Comparison of ENCODE assay signal across 9 cellular contexts in the genomic region with DNA sequence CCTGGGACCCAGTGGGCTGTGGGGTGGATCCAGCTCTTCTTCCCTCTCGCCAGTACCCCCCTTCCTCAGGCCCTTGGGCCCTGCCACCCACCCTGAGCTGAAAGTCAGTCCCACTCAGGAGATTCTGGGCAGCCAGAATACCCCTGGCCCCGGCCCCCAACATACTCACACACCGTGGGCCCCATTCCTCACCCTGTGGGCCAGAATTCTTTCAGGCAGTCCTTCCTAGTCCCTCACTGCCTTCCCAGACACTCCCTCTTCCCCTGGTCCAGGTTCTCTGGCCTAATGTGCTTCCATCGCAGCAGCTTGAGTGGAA. TPM values are rescaled to one million over a fixed set of nuclear protein-coding genes. Genes with fewer than 3 reads are reported as not detected.
A peak's percentile ranks its signal among the peaks of the same experiment; 100 is the strongest.
DNase-seq lines count a peak whose midpoint lies in the region; ATAC-seq and TF ChIP-seq lines count a peak whose summit lies in the region.
"Had no signal": no experiment of that assay in that cellular context is flagged by ENCODE, and none has a peak within 500 bp of the region (broad histone marks: within the 10 kb centered on the region; RNA-seq: fewer than 3 reads in every experiment).

No MANE protein-coding gene starts in this region.

- no peak overlapping the region for H2AFZ ChIP-seq in OCI-LY1 (ENCODE audit: low read length)

- no peak overlapping the region for H3K27ac ChIP-seq in CD4-positive, alpha-beta memory T cell (ENCODE audit: low read depth, low read length)
- H3K27ac ChIP-seq in OCI-LY1 (ENCODE audit: low read depth, low read length, poor library complexity, severe bottlenecking) (peak overlapping the region; percentile 98), psoas muscle (peak overlapping the region; percentile 99)

- TF ChIP-seq CTCF in OCI-LY1 (IDR thresholded peaks at IDR 0.05; ENCODE audit: low read length) (no peak), psoas muscle (IDR thresholded peaks at IDR 0.05) (no peak)

- ATAC-seq in effector memory CD8-positive, alpha-beta T cell (replicated peaks), result no peak
- ATAC-seq in psoas muscle (no peak), GM18498 (IDR thresholded peaks at IDR 0.05; ENCODE audit: unreplicated experiment) (no peak)

- H3K36me3 Mint-ChIP-seq in CD4-positive, alpha-beta memory T cell, result peaks cover 0 to 7% of the 10 kb centered on the region in 2 donors
- H3K36me3 Mint-ChIP-seq in effector memory CD8-positive, alpha-beta T cell (ENCODE audit: insufficient read depth), result peaks cover 16% of the 10 kb centered on the region

- H3K9me3 Mint-ChIP-seq in CD4-positive, alpha-beta memory T cell, result no peaks in the 10 kb centered on the region
- no peaks in the 10 kb centered on the region for H3K9me3 Mint-ChIP-seq in effector memory CD8-positive, alpha-beta T cell
- H3K9me3 Mint-ChIP-seq: GM23338 had no signal

- H3K4me3 ChIP-seq in CD4-positive, alpha-beta memory T cell (ENCODE audit: low read length in 2 of 2), result no peak overlapping the region
- H3K4me3 ChIP-seq in OCI-LY1 (ENCODE audit: low read depth, low read length, poor library complexity, severe bottlenecking) (peak overlapping the region; percentile 47), psoas muscle (no peak overlapping the region)
- H3K4me3 ChIP-seq: GM23338 had no signal

- DNase-seq in CD4-positive, alpha-beta memory T cell, result no peak
- no peak for DNase-seq in effector memory CD8-positive, alpha-beta T cell
- DNase-seq in psoas muscle (peak in 1 of 2 donors; percentile 52), NCI-H2196 treated with DMSO at 0.1 percent for 48 hours (lab: John Stamatoyannopoulos, UW; ENCODE audit: unreplicated experiment) (no peak), GDM1 (lab: John Stamatoyannopoulos, UW) (no peak), NCI-H82 (lab: John Stamatoyannopoulos, UW) (no peak)

- peak overlapping the region in 3 of 8 donors; percentile 1 to 67 (median 49) for H3K4me3 Mint-ChIP-seq in CD4-positive, alpha-beta memory T cell
- peak overlapping the region in 1 of 2 donors; percentile 11 for H3K4me3 Mint-ChIP-seq in effector memory CD8-positive, alpha-beta T cell
- H3K4me3 Mint-ChIP-seq: GM23338 had no signal

- no peaks in the 10 kb centered on the region for H3K79me2 ChIP-seq in OCI-LY1 (ENCODE audit: insufficient read depth, low read length)

- H3K36me3 ChIP-seq in CD4-positive, alpha-beta memory T cell (ENCODE audit: insufficient read depth, low read length), result peaks cover 2% of the 10 kb centered on the region
- H3K36me3 ChIP-seq in OCI-LY1 (ENCODE audit: insufficient read depth, low read length) (peaks cover 2% of the 10 kb centered on the region; the same call in 1 of the 2 replicates), psoas muscle (ENCODE audit: insufficient read depth in 1 of 2, low read depth in 1 of 2) (no peaks in the 10 kb centered on the region)

- peaks cover 21 to 49% (median 29%) of the 10 kb centered on the region in 4 donors for H3K4me1 Mint-ChIP-seq in CD4-positive, alpha-beta memory T cell
- H3K4me1 Mint-ChIP-seq in effector memory CD8-positive, alpha-beta T cell (ENCODE audit: low read depth in 2 of 2), result peaks cover 37 to 40% of the 10 kb centered on the region in 2 donors

- no peaks in the 10 kb centered on the region for H4K20me1 ChIP-seq in OCI-LY1 (ENCODE audit: insufficient read depth, low read length)

- no peaks in the 10 kb centered on the region for H3K9me3 ChIP-seq in CD4-positive, alpha-beta memory T cell (ENCODE audit: control insufficient read depth in 1 of 2, low read length in 2 of 2)
- H3K9me3 ChIP-seq in OCI-LY1 (ENCODE audit: low read length), result no peaks in the 10 kb centered on the region
- no peaks in the 10 kb centered on the region for H3K9me3 ChIP-seq in psoas muscle

- no peaks in the 10 kb centered on the region for H3K27me3 Mint-ChIP-seq in CD4-positive, alpha-beta memory T cell
- no peaks in the 10 kb centered on the region for H3K27me3 Mint-ChIP-seq in effector memory CD8-positive, alpha-beta T cell

- no peaks in the 10 kb centered on the region for H3F3A ChIP-seq in OCI-LY1 (ENCODE audit: insufficient read depth, low read length)

- H3K4me2 ChIP-seq in OCI-LY1 (ENCODE audit: low read length), result peak overlapping the region; percentile 91
- H3K4me2 ChIP-seq: GM23338 had no signal

- H3K9me2 ChIP-seq in OCI-LY1 (ENCODE audit: low read depth, low read length), result no peaks in the 10 kb centered on the region

- intact Hi-C loops in CD4-positive, alpha-beta memory T cell (cut with micrococcal nuclease), result no loop called here
- intact Hi-C loops in psoas muscle (cut with DNase I), result loop anchor here (2.0 kb wide), 2 partner anchors 26 to 150 kb away; no protein-coding TSS in a partner anchor

- 56 to 62% (median 58%) methylated on average over 4 of the region's 4 CpGs for WGBS in psoas muscle, 3 donors

- H3K27ac Mint-ChIP-seq in CD4-positive, alpha-beta memory T cell, result peak overlapping the region; percentile 76 to 92 (median 81)
- H3K27ac Mint-ChIP-seq in effector memory CD8-positive, alpha-beta T cell, result peak overlapping the region; percentile 11 to 83

- CTCF ChIA-PET in CD4-positive, alpha-beta memory T cell (lab: Charles Lee; ENCODE audit: partially characterized antibody), result interaction anchor here (0.9 to 18.4 kb wide), 11 partner anchors 8 to 129 kb away, joined by 3 to 1065 read pairs (median 4); a partner anchor contains a TSS

- POLR2A ChIA-PET in CD4-positive, alpha-beta memory T cell (lab: Charles Lee; ENCODE audit: partially characterized antibody), result interaction anchor here (1.3 to 11.8 kb wide), 8 partner anchors 9 to 126 kb away, joined by 3 to 449 read pairs (median 6); a partner anchor contains a TSS

- peak overlapping the region; percentile 77 for H3K9ac ChIP-seq in OCI-LY1 (ENCODE audit: low read length)

- H3K4me1 ChIP-seq in CD4-positive, alpha-beta memory T cell (ENCODE audit: insufficient read depth, low read length), result peaks cover 43% of the 10 kb centered on the region
- H3K4me1 ChIP-seq in OCI-LY1 (ENCODE audit: insufficient read depth, low read length, severe bottlenecking), result peaks cover 47% of the 10 kb centered on the region
- H3K4me1 ChIP-seq in psoas muscle, result peaks cover 45% of the 10 kb centered on the region

- H3K27me3 ChIP-seq in CD4-positive, alpha-beta memory T cell (ENCODE audit: insufficient read depth, low read length), result no peaks in the 10 kb centered on the region
- H3K27me3 ChIP-seq in OCI-LY1 (ENCODE audit: insufficient read depth, low read length) (no peaks in the 10 kb centered on the region), psoas muscle (ENCODE audit: insufficient read depth in 3 of 3, low read length in 2 of 3) (no peaks in the 10 kb centered on the region)

RNA-seq across cellular contexts. Expression of a gene that starts 3.2 kb away (rescaled TPM):
- 10 to 100 TPM; 87.9 to 91.3 TPM for total RNA-seq in CD4-positive, alpha-beta memory T cell
- polyA plus RNA-seq in CD4-positive, alpha-beta memory T cell, result 10 to 100 TPM; 93.6 to 96.2 TPM
- total RNA-seq in psoas muscle, result 10 to 100 TPM; 31.8 to 89.8 (median 56.1) TPM
- 10 to 100 TPM; 72.6 to 74.9 (median 73.3) TPM for polyA plus RNA-seq in psoas muscle

RNA-seq across cellular contexts. Expression of a gene that starts 16.9 kb away (rescaled TPM):
- 1 to 10 TPM; 5.4 to 6.4 TPM for total RNA-seq in CD4-positive, alpha-beta memory T cell
- polyA plus RNA-seq in CD4-positive, alpha-beta memory T cell, result 1 to 10 TPM in 1 of 2 donors, under 1 TPM in 1; 0.45 to 4.4 TPM
- total RNA-seq in psoas muscle, result 1 to 10 TPM in 1 of 4 donors, under 1 TPM in 3; 0.44 to 1.5 (median 0.82) TPM
- 1 to 10 TPM in 1 of 3 donors, under 1 TPM in 2; 0.47 to 6.5 (median 0.62) TPM for polyA plus RNA-seq in psoas muscle
- total RNA-seq: GM23338 had no signal

RNA-seq across cellular contexts. Expression of a gene that starts 35.3 kb away (rescaled TPM):
- 10 to 100 TPM; 51.8 to 55.9 TPM for total RNA-seq in CD4-positive, alpha-beta memory T cell
- polyA plus RNA-seq in CD4-positive, alpha-beta memory T cell, result 1 to 10 TPM; 6.7 to 8.3 TPM
- 1 to 10 TPM; 1.8 to 6.7 (median 5.8) TPM for total RNA-seq in psoas muscle
- polyA plus RNA-seq in psoas muscle, result 10 to 100 TPM in 2 of 3 donors, 1 to 10 TPM in 1; 7.1 to 12.3 (median 10.1) TPM

RNA-seq across cellular contexts. Expression of a gene that starts 45.1 kb away (rescaled TPM):
- total RNA-seq in CD4-positive, alpha-beta memory T cell, result 100 to 1,000 TPM; 159 to 161 TPM
- 100 to 1,000 TPM; 474 to 774 TPM for polyA plus RNA-seq in CD4-positive, alpha-beta memory T cell
- total RNA-seq in psoas muscle, result 100 to 1,000 TPM in 1 of 4 donors, 10 to 100 TPM in 3; 72.6 to 113 (median 86.6) TPM
- 100 to 1,000 TPM; 108 to 191 (median 147) TPM for polyA plus RNA-seq in psoas muscle

RNA-seq across cellular contexts. Expression of a gene that starts 47.4 kb away (rescaled TPM):
- total RNA-seq in CD4-positive, alpha-beta memory T cell, result 100 to 1,000 TPM; 371 to 382 TPM
- 100 to 1,000 TPM; 316 to 331 TPM for polyA plus RNA-seq in CD4-positive, alpha-beta memory T cell
- total RNA-seq in psoas muscle, result 1 to 10 TPM in 3 of 4 donors, under 1 TPM in 1; 0.65 to 1.6 (median 1.2) TPM
- polyA plus RNA-seq in psoas muscle, result under 1 TPM; 0.25 to 0.52 (median 0.34) TPM

Comparison
In these comparisons a context has a peak if more than half of its experiments do, and no peak if none do; other contexts are left out.
1. RNA of a gene that starts 35.3 kb away (total RNA-seq): 51.8 to 55.9 TPM in CD4-positive, alpha-beta memory T cell; 1.8 to 6.7 TPM in psoas muscle; every median in the first group is over 4 times any median in the second.